Comparison of ENCODE assay signal across 1 cellular context in the genomic region with DNA sequence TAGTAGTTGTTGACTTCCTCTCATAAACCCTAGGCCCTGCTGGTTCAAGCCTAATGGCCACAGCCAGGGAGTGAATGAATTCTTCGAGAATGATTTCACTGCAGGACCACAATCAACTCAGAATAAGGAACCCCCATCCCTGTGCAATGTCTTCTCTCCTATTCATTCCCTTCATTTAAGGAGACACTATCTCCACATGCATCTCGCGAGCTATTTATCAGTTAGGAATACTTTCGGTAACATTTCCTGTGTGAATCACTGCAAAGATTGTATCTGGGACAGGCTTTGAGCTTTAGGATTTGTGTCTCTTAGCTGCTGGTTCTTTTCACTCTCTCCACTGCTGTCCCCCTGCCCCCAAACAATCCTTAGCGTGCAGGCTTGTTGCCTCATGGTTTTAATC.
TF ChIP-seq lines count a peak whose summit lies in the region.

No MANE protein-coding gene starts in this region.

TF ChIP-seq in IMR-90, 13 proteins besides CTCF, POLR2A, EP300 and RAD21:
- TF ChIP-seq, protein P1, sequence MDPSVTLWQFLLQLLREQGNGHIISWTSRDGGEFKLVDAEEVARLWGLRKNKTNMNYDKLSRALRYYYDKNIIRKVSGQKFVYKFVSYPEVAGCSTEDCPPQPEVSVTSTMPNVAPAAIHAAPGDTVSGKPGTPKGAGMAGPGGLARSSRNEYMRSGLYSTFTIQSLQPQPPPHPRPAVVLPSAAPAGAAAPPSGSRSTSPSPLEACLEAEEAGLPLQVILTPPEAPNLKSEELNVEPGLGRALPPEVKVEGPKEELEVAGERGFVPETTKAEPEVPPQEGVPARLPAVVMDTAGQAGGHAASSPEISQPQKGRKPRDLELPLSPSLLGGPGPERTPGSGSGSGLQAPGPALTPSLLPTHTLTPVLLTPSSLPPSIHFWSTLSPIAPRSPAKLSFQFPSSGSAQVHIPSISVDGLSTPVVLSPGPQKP (IDR thresholded peaks at IDR 0.05; ENCODE audit: borderline replicate concordance, low read depth, low read length): no peak
- TF ChIP-seq FOS (IDR thresholded peaks at IDR 0.05; ENCODE audit: low read depth, low read length): peak; percentile 29; the same call in 1 of the 2 replicates
TF ChIP-seq in IMR-90: peak in this region for 1.
